Comparison of ENCODE assay signal across 9 cellular contexts in genomic region chr20:24867556-24867955, GRCh38.
"Had no signal": no experiment of that assay in that cellular context is flagged by ENCODE, and none has a peak within 500 bp of the region (broad histone marks: within the 10 kb centered on the region; RNA-seq: fewer than 3 reads in every experiment).

No MANE protein-coding gene starts in this region.

- H3K27ac Mint-ChIP-seq: GM23338 had no signal

- H3K4me3 ChIP-seq: GM23248, GM23338, HAP-1 had no signal

- H3K9me3 ChIP-seq: HAP-1 had no signal

- H3K4me3 Mint-ChIP-seq: GM23338, H9, HFFc6 had no signal

- H3K27ac ChIP-seq: GM23248 had no signal

- H3K36me3 ChIP-seq: HAP-1 had no signal

- DNase-seq: GM23248, GOT3, H7, H9, HCEC 1CT, HFFc6 had no signal

- H3K4me2 ChIP-seq: GM23338 had no signal

- H3K9ac ChIP-seq: GM23248 had no signal

- H2AFZ ChIP-seq: GM23248, GM23338 had no signal

- H3K4me1 Mint-ChIP-seq: GM23338, H9 had no signal

- ATAC-seq: GM23338, HCT116 had no signal

- H3K9me3 Mint-ChIP-seq: HFFc6 had no signal

- H3K4me1 ChIP-seq: HAP-1 had no signal
